ENCODE assay signal across 18 cellular contexts in the genomic region with DNA sequence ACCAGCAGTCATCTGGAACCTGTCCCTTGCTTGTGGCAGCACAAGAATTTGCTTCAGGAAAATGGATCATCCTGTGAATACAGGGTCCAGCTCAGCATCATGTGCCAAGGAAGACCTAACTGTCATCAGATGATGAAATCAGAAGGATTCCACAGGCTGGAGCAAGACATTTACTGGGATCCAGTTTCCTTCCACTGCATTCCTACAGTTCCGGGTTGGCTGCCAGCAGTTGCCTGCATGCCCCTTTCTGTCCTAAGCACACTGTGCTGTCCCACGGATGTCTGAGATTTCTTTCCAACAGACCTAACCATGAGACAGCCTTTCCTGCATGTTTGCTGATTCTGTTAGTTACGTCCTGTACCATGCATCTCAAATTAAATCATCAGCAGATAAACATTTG.
DNase-seq lines count a peak whose midpoint lies in the region; ATAC-seq, FAIRE-seq and TF ChIP-seq lines count a peak whose summit lies in the region.
"Had no signal": no experiment of that assay in that cellular context is flagged by ENCODE, and none has a peak within 500 bp of the region (broad histone marks: within the 10 kb centered on the region; RNA-seq: fewer than 3 reads in every experiment).

No MANE protein-coding gene starts in this region.

- no peaks in the 10 kb centered on the region for H3K9me2 ChIP-seq in SK-N-SH

- H3K79me2 ChIP-seq in SK-N-SH (ENCODE audit: insufficient read depth), result no peaks in the 10 kb centered on the region

- no peak for TF ChIP-seq RAD21 in SK-N-SH (IDR thresholded peaks at IDR 0.05; ENCODE audit: low read length)

- no peaks in the 10 kb centered on the region for H4K20me1 ChIP-seq in SK-N-SH (ENCODE audit: insufficient read depth)

- H3K27ac ChIP-seq in SK-N-SH (ENCODE audit: low read depth in 2 of 2, low read length in 1 of 2), result no peak overlapping the region
- no peak overlapping the region for H3K27ac ChIP-seq in pancreas
- H3K27ac ChIP-seq: epithelial cell of prostate, left ventricle myocardium inferior had no signal

- H3K9me3 ChIP-seq in SK-N-SH (no peaks in the 10 kb centered on the region), pancreas (no peaks in the 10 kb centered on the region)

- TF ChIP-seq CTCF in SK-N-SH (IDR thresholded peaks at IDR 0.05) (no peak), fibroblast of mammary gland (conservative IDR thresholded peaks at IDR 0.05; ENCODE audit: control insufficient read depth, insufficient read depth, low read depth, low read length) (no peak), pancreas (IDR thresholded peaks at IDR 0.05) (no peak)

- no peak for ATAC-seq in GM21786 (IDR thresholded peaks at IDR 0.05; ENCODE audit: unreplicated experiment)
- no peak for ATAC-seq in pancreas
- ATAC-seq in GM21390 (IDR thresholded peaks at IDR 0.05; ENCODE audit: unreplicated experiment), result no peak
- ATAC-seq: HepG2 had no signal

- H3F3A ChIP-seq in SK-N-SH (replicated peaks; ENCODE audit: insufficient read depth), result no peaks in the 10 kb centered on the region

- H3K36me3 ChIP-seq in SK-N-SH (replicated peaks in 1 of 2; ENCODE audit: control insufficient read depth in 1 of 2, insufficient read depth in 2 of 2, low read length in 1 of 2) (no peaks in the 10 kb centered on the region), pancreas (no peaks in the 10 kb centered on the region)
- H3K36me3 ChIP-seq: left ventricle myocardium inferior had no signal

- FAIRE-seq in pancreas (lab: Jason Lieb, UNC), result no peak
- FAIRE-seq: H54, HepG2 had no signal

- H3K27me3 ChIP-seq in SK-N-SH (ENCODE audit: insufficient read depth) (no peaks in the 10 kb centered on the region), pancreas (no peaks in the 10 kb centered on the region)

- H3K9ac ChIP-seq in SK-N-SH, result no peak overlapping the region

- no peak for TF ChIP-seq EP300 in SK-N-SH (IDR thresholded peaks at IDR 0.05; ENCODE audit: borderline replicate concordance in 1 of 2, low read depth in 1 of 2, low read length in 1 of 2)

- 43% methylated on average over 3 of the region's 3 CpGs for WGBS in SK-N-SH (ENCODE audit: low lambda C conversion rate)
- 48 to 63% methylated on average over 3 of the region's 3 CpGs for whole genome bisulfite sequencing in pancreas, 2 donors

- H3K4me3 ChIP-seq in SK-N-SH (ENCODE audit: low read depth in 2 of 2, low read length in 1 of 2), result no peak overlapping the region
- no peak overlapping the region for H3K4me3 ChIP-seq in fibroblast of mammary gland (ENCODE audit: control insufficient read depth, low read depth, low read length)
- no peak overlapping the region for H3K4me3 ChIP-seq in pancreas
- H3K4me3 ChIP-seq: left ventricle myocardium inferior had no signal

- no peak overlapping the region for H2AFZ ChIP-seq in SK-N-SH (ENCODE audit: low read depth)

- POLR2A ChIA-PET in SK-N-SH (lab: Yijun Ruan, JAX), result no interaction called here

- H3K4me1 ChIP-seq in SK-N-SH (ENCODE audit: control insufficient read depth in 1 of 2, insufficient read depth in 2 of 2, low read depth in 1 of 2, low read length in 1 of 2) (peaks cover 0 to 6% of the 10 kb centered on the region in 2 experiments; a peak in 2 of 4 replicates), pancreas (no peaks in the 10 kb centered on the region)

- DNase-seq in EL (peak; percentile 85), SK-N-SH (no peak), fibroblast of mammary gland (ENCODE audit: low read depth) (peak; percentile 68), posterior vena cava (ENCODE audit: low spot score) (peak; percentile 78), AML-193 (lab: John Stamatoyannopoulos, UW) (no peak), pancreas (no peak)
- DNase-seq: activated CD4-positive, alpha-beta T cell treated with anti-CD3 and anti-CD28 coated beads for 1 hour; activated naive CD8-positive, alpha-beta T cell treated with anti-CD3 and anti-CD28 coated beads, Interleukin-2, amount 10 ng/mL, durations not matched to agents 7 days and 5 days; cerebellar nuclear complex; DMS53; left ventricle myocardium inferior; MV-4-11; RPMI8226 had no signal

- CTCF ChIA-PET in SK-N-SH (lab: Yijun Ruan, JAX), result no interaction called here

- intact Hi-C loops in posterior vena cava (cut with DNase I), result no loop called here
- intact Hi-C loops in pancreas (cut with DNase I), result no loop called here

- H3K4me2 ChIP-seq in SK-N-SH, result no peak overlapping the region

TF ChIP-seq in SK-N-SH, 30 proteins besides CTCF, POLR2A, EP300 and RAD21:
- peak; percentile 22; the same call in 1 of the 2 replicates for TF ChIP-seq TCF12 (IDR thresholded peaks at IDR 0.05)
- no peak for TF ChIP-seq CHD2 (IDR thresholded peaks at IDR 0.05; ENCODE audit: low read length, partially characterized antibody)
- TF ChIP-seq NFIC (IDR thresholded peaks at IDR 0.05; ENCODE audit: borderline replicate concordance), result 0 out of 2 replicates have a peak, but pooled peaks have one; percentile 14
TF ChIP-seq in SK-N-SH: peak in this region for 2.

Comparison
In these comparisons a context has a peak if more than half of its experiments do, and no peak if none do; other contexts are left out.
1. DNase-seq: peak in EL (single experiment), fibroblast of mammary gland (single experiment) and posterior vena cava (single experiment); none in SK-N-SH (single experiment), AML-193 (0 of 2) and pancreas (0 of 6).